Comparison of ENCODE assay signal across 8 cellular contexts in genomic region chr3:22765679-22766078, GRCh38.
"Had no signal": no experiment of that assay in that cellular context is flagged by ENCODE, and none has a peak within 500 bp of the region (broad histone marks: within the 10 kb centered on the region; RNA-seq: fewer than 3 reads in every experiment).

No MANE protein-coding gene starts in this region.

- ATAC-seq: GM12878 had no signal

- DNase-seq: GDM1, GF-D8 had no signal

- H3K4me3 ChIP-seq: GM12878 had no signal

- FAIRE-seq: G401.6, GM12878, GM12891, GM12892, GM18507, GM19239 had no signal
